In genomic region chr1:20184997-20185833, GRCh38 we compare ENCODE assay signal across 9 cellular contexts. TPM values are rescaled to one million over a fixed set of nuclear protein-coding genes. Genes with fewer than 3 reads are reported as not detected.
DNase-seq lines count a peak whose midpoint lies in the region; ATAC-seq and TF ChIP-seq lines count a peak whose summit lies in the region.
"Had no signal": no experiment of that assay in that cellular context is flagged by ENCODE, and none has a peak within 500 bp of the region (broad histone marks: within the 10 kb centered on the region; RNA-seq: fewer than 3 reads in every experiment).

No MANE protein-coding gene starts in this region.

- peak; percentile 70 to 71 for ATAC-seq in activated CD4-positive, CD25-positive, alpha-beta regulatory T cell treated with anti-CD3 and anti-CD28 coated beads, Interleukin-2, amount 50 U/mL, for 24 hours

- no peaks in the 10 kb centered on the region for H3K9me2 ChIP-seq in MM.1S (replicated peaks; ENCODE audit: insufficient read depth, low read length)

- H2AFZ ChIP-seq in MM.1S (ENCODE audit: low read length): no peak overlapping the region

- H3K4me2 ChIP-seq in MM.1S (ENCODE audit: low read depth, low read length): no peak overlapping the region

- no peak for TF ChIP-seq CTCF in MM.1S (IDR thresholded peaks at IDR 0.05; ENCODE audit: low read length)

- no peaks in the 10 kb centered on the region for H3F3A ChIP-seq in MM.1S (ENCODE audit: insufficient read depth, low read length)

- H3K4me1 ChIP-seq in ES-I3 (ENCODE audit: insufficient read depth, low read length) (no peaks in the 10 kb centered on the region), ectodermal cell (ENCODE audit: control insufficient read depth, insufficient read depth, low read length) (peaks cover 13% of the 10 kb centered on the region), MM.1S (ENCODE audit: low read length) (no peaks in the 10 kb centered on the region)

- peak overlapping the region; percentile 46 for H3K4me3 ChIP-seq in ectodermal cell (ENCODE audit: insufficient read depth, low read depth, low read length)
- H3K4me3 ChIP-seq in MM.1S (ENCODE audit: low read length): no peak overlapping the region

- H3K9ac ChIP-seq in ES-I3 (ENCODE audit: low read depth, low read length): peak overlapping the region; percentile 72; the same call in 1 of the 2 replicates
- H3K9ac ChIP-seq in MM.1S (ENCODE audit: low read length): no peak overlapping the region

- H3K27me3 ChIP-seq in ectodermal cell (ENCODE audit: control insufficient read depth, insufficient read depth, low read length, poor library complexity, severe bottlenecking): peaks cover 16% of the 10 kb centered on the region
- peaks cover 91% of the 10 kb centered on the region for H3K27me3 ChIP-seq in MM.1S (replicated peaks; ENCODE audit: insufficient read depth, low read length)

- H3K27ac ChIP-seq in ectodermal cell (ENCODE audit: insufficient read depth, low read depth, low read length, poor library complexity, severe bottlenecking) (no peak overlapping the region), MM.1S (ENCODE audit: low read length) (no peak overlapping the region)
- H3K27ac ChIP-seq: VCaP had no signal

- WGBS in ectodermal cell, 2 experiments: 75 to 82% methylated on average over 17 of the region's 17 CpGs

- H3K9me3 ChIP-seq in ES-I3 (ENCODE audit: control insufficient read depth, insufficient read depth, low read length): no peaks in the 10 kb centered on the region
- no peaks in the 10 kb centered on the region for H3K9me3 ChIP-seq in ectodermal cell (ENCODE audit: control insufficient read depth, low read length)
- no peaks in the 10 kb centered on the region for H3K9me3 ChIP-seq in MM.1S (replicated peaks; ENCODE audit: insufficient read depth, low read length)

- H4K20me1 ChIP-seq in MM.1S (ENCODE audit: insufficient read depth, low read length): no peaks in the 10 kb centered on the region

- H3K36me3 ChIP-seq in ES-I3 (ENCODE audit: insufficient read depth, low read length) (no peaks in the 10 kb centered on the region), ectodermal cell (ENCODE audit: control insufficient read depth, insufficient read depth, low read length) (no peaks in the 10 kb centered on the region), MM.1S (replicated peaks; ENCODE audit: insufficient read depth, low read length) (no peaks in the 10 kb centered on the region)

- no peaks in the 10 kb centered on the region for H3K79me2 ChIP-seq in MM.1S (ENCODE audit: low read length)

- DNase-seq in stimulated activated CD4-positive, alpha-beta T cell treated with anti-CD3 and anti-CD28 coated beads, Interleukin-12 subunit alpha, Interleukin-12 subunit beta, amount 100 ng/mL, for 4 hours: peak; percentile 40
- no peak for DNase-seq in C1 segment of cervical spinal cord (lab: John Stamatoyannopoulos, UW)
- DNase-seq in NCI-H1092 treated with DMSO at 0.1 percent for 48 hours (lab: John Stamatoyannopoulos, UW): no peak
- no peak for DNase-seq in hypothalamus (lab: John Stamatoyannopoulos, UW)
- DNase-seq in MM.1S: no peak

RNA-seq across cellular contexts. Expression of gene UBXN10, which starts 0.7 kb away (rescaled TPM):
- 0.87 TPM for polyA plus RNA-seq in ectodermal cell (2013, experiment 1 of 4)
- 1.2 TPM for polyA plus RNA-seq in ectodermal cell (2013, experiment 2 of 4)
- 1.0 TPM for polyA plus RNA-seq in ectodermal cell (2013, experiment 3 of 4)
- 1.1 TPM for polyA plus RNA-seq in ectodermal cell (2013, experiment 4 of 4)

RNA-seq across cellular contexts. Expression of gene PLA2G2C, which starts 1.1 kb away (rescaled TPM):
- not detected for polyA plus RNA-seq in ectodermal cell (2013, experiment 1 of 4)
- not detected for polyA plus RNA-seq in ectodermal cell (2013, experiment 2 of 4)
- polyA plus RNA-seq in ectodermal cell (2013, experiment 3 of 4): not detected
- polyA plus RNA-seq in ectodermal cell (2013, experiment 4 of 4): not detected

RNA-seq across cellular contexts. Expression of gene PLA2G2F, which starts 46.1 kb away (rescaled TPM):
- not detected for polyA plus RNA-seq in ectodermal cell (2013, experiment 1 of 4)
- polyA plus RNA-seq in ectodermal cell (2013, experiment 2 of 4): not detected
- polyA plus RNA-seq in ectodermal cell (2013, experiment 3 of 4): not detected
- polyA plus RNA-seq in ectodermal cell (2013, experiment 4 of 4): not detected
